In the genomic region with DNA sequence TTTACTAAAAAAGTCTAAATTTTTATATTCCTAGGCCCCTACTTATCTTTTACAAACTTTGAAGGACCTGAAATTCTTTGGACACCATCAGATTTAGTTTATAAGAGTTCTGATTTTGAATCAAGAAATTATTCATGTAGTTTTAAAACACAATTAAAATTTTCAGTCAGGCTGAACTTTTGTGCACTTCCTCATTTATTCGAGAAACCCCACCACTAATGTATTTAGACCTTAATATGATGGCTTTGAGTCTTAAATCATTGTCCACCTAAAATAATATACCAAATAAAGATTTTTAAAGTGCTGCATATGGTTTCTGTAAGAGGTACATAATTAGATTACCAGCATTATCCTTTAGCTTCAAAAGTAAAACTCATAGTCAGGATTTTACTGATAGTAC, we compare ENCODE assay signal across 1 cellular context.
TF ChIP-seq lines count a peak whose summit lies in the region.

No MANE protein-coding gene starts in this region.

TF ChIP-seq in SK-N-SH treated with all-trans-retinoic acid at 6 μM for 48 hours, 23 proteins besides CTCF, POLR2A, EP300 and RAD21 (continued from another document):
- TF ChIP-seq, protein P1, sequence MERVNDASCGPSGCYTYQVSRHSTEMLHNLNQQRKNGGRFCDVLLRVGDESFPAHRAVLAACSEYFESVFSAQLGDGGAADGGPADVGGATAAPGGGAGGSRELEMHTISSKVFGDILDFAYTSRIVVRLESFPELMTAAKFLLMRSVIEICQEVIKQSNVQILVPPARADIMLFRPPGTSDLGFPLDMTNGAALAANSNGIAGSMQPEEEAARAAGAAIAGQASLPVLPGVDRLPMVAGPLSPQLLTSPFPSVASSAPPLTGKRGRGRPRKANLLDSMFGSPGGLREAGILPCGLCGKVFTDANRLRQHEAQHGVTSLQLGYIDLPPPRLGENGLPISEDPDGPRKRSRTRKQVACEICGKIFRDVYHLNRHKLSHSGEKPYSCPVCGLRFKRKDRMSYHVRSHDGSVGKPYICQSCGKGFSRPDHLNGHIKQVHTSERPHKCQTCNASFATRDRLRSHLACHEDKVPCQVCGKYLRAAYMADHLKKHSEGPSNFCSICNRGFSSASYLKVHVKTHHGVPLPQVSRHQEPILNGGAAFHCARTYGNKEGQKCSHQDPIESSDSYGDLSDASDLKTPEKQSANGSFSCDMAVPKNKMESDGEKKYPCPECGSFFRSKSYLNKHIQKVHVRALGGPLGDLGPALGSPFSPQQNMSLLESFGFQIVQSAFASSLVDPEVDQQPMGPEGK (CRISPR knock-in tag; IDR thresholded peaks at IDR 0.05; ENCODE audit: borderline replicate concordance): no peak
- no peak for TF ChIP-seq TOX (CRISPR knock-in tag; IDR thresholded peaks at IDR 0.05; ENCODE audit: borderline replicate concordance)
